In the genomic region with DNA sequence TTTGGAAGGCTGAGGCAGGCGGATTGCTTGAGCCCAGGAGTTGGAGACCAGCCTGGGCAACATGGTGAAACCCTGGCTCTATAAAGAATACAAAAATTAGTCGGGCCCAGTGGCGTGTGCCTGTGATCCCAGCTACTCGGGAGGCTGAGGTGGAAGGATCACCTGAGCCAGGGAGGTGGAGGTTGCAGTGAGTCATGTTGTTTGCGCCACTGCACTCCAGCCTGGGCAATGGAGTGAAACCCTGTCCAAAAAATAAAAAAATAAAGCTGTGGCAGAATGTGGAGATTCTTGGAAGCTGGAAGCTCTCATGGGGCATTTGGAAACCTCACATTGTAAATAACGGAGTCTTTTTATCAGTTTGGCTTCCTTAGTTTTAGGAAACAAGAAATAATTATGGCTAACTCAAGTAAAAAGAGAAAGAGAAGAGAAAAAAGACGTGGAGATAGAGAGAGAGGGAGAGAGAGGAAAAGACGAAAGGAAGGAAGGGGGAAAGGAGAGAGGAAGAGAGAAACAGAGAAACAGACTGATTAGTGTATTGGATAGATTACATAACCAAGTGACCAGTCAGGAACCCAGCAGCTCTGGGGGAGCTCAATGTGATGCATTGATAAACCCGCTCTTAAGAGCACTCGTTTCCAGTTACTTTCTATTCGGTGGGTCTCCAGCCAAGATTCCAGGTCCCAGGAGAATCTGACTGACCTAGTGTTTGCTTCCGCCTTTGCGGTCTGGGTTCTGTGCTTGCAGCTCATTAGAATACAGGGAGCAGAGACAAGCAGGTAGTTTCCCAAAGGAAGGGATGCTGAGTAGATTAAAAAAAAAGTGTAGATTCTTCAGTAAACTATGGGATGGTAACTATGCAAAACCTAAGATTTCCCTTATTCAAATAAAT, we compare ENCODE assay signal across 8 cellular contexts. TPM values are rescaled to one million over a fixed set of nuclear protein-coding genes. Genes with fewer than 3 reads are reported as not detected.
DNase-seq lines count a peak whose midpoint lies in the region; ATAC-seq and TF ChIP-seq lines count a peak whose summit lies in the region.

No MANE protein-coding gene starts in this region.

- TF ChIP-seq CTCF in WERI-Rb-1 (IDR thresholded peaks at IDR 0.05; ENCODE audit: low read depth, low read length) (no peak), foreskin keratinocyte (conservative IDR thresholded peaks at IDR 0.05) (no peak), nephron progenitor cell (IDR thresholded peaks at IDR 0.05) (no peak)

- peaks cover 11% of the 10 kb centered on the region for H3K36me3 ChIP-seq in WERI-Rb-1

- peak overlapping the region; percentile 98 for H3K4me3 ChIP-seq in WERI-Rb-1 (ENCODE audit: low read depth, low read length)

- H3K4me1 Mint-ChIP-seq in nephron progenitor cell, result peaks cover 30% of the 10 kb centered on the region

- no peaks in the 10 kb centered on the region for H3K27me3 Mint-ChIP-seq in nephron progenitor cell (ENCODE audit: low read depth, poor library complexity)

- ATAC-seq in foreskin keratinocyte (no peak), HG03565 (IDR thresholded peaks at IDR 0.05; ENCODE audit: unreplicated experiment) (no peak)

- H3K27ac Mint-ChIP-seq in nephron progenitor cell, result peak overlapping the region; percentile 3

- no peaks in the 10 kb centered on the region for H3K27me3 ChIP-seq in WERI-Rb-1 (ENCODE audit: insufficient read depth, low read depth, severe bottlenecking)
- H3K27me3 ChIP-seq in foreskin keratinocyte, result no peaks in the 10 kb centered on the region

- H3K36me3 Mint-ChIP-seq in nephron progenitor cell (ENCODE audit: low read depth), result peaks cover 14% of the 10 kb centered on the region

- H3K27ac ChIP-seq in WERI-Rb-1 (peak overlapping the region; percentile 77), foreskin keratinocyte (peak overlapping the region; percentile 51)

- DNase-seq in NCI-H82 (lab: John Stamatoyannopoulos, UW) (peak; percentile 38), NCI-H82 treated with DMSO at 0.1 percent for 48 hours (lab: John Stamatoyannopoulos, UW; ENCODE audit: unreplicated experiment) (no peak), NAMALWA (ENCODE audit: low spot score) (peak; percentile 44), WERI-Rb-1 (peak; percentile 18), foreskin keratinocyte (peak in 1 of 2 donors; percentile 44), nephron progenitor cell (peak; percentile 15), KG1 (lab: John Stamatoyannopoulos, UW) (no peak)

- H3K9me3 Mint-ChIP-seq in nephron progenitor cell, result no peaks in the 10 kb centered on the region

- no peaks in the 10 kb centered on the region for H3K9me3 ChIP-seq in WERI-Rb-1 (ENCODE audit: severe bottlenecking)

- H3K4me3 Mint-ChIP-seq in nephron progenitor cell, result peak overlapping the region; percentile 99

- peaks cover 6% of the 10 kb centered on the region for H3K4me1 ChIP-seq in foreskin keratinocyte

RNA-seq across cellular contexts. Expression of a gene that starts 1.1 kb away (rescaled TPM):
- 12.7 and 13.6 TPM in 2 replicates for total RNA-seq in foreskin keratinocyte
- polyA plus RNA-seq in foreskin keratinocyte, result 3.0 and 3.1 TPM in 2 replicates

RNA-seq across cellular contexts. Expression of a gene that starts 22.6 kb away (rescaled TPM):
- total RNA-seq in foreskin keratinocyte, result 84.8 and 93.8 TPM in 2 replicates
- 134 and 141 TPM in 2 replicates for polyA plus RNA-seq in foreskin keratinocyte

RNA-seq across cellular contexts. Expression of a gene that starts 51.4 kb away (rescaled TPM):
- 75.4 and 79.2 TPM in 2 replicates for total RNA-seq in foreskin keratinocyte
- 56.1 and 63.1 TPM in 2 replicates for polyA plus RNA-seq in foreskin keratinocyte

Comparison
In these comparisons a context has a peak if more than half of its experiments do, and no peak if none do; other contexts are left out.
1. DNase-seq: peak in NCI-H82 (single experiment), NAMALWA (single experiment), WERI-Rb-1 (single experiment) and nephron progenitor cell (single experiment); none in NCI-H82 treated with DMSO at 0.1 percent for 48 hours (single experiment) and KG1 (single experiment).